In the genomic region with DNA sequence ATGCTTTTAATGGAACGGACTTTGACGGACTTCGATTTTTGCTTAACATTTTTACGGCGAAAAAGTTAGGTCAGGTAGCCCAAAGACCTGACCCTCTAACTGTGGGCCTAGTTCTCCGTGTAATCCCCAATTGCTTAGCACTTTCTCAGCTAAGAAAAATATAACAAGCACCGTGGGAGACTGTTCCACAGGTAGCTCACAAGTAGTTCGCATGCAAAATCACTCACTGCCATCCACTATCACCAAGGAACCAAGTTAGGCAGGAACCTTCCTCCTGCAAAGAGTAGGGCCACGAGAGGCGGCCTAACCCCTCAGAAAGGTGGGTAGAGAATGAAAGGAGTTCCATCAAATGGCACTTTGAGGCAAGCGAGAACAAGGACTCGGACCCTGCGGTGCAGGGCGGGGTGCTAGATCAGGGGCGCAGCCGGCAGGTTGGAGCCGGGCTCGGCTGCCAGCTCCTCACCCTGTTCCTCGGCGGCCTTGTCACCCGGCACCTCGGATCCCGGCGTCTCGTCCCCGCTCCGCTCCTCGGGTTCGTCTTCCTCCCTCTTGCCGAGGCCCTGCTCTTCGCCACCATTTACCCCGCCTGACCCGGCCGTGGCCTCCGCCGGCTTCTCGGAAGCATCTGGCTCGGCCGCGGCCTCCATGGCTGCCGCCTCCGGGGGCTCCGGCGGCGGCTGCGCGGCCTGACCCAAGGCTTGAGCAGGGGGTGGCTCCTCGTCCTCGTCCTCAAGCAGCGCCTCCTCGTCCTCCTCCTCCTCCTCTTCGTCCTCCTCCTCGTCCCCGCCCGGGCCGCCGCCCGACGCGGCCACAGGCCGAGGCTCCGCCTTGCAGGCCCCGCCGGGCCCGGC, we compare ENCODE assay signal across 8 cellular contexts. TPM values are rescaled to one million over a fixed set of nuclear protein-coding genes. Genes with fewer than 3 reads are reported as not detected.
DNase-seq lines count a peak whose midpoint lies in the region; ATAC-seq and TF ChIP-seq lines count a peak whose summit lies in the region.

No MANE protein-coding gene starts in this region.

- H3K27ac ChIP-seq in heart right ventricle (peak overlapping the region; percentile 87 to 99 (median 93)), sigmoid colon (peak overlapping the region; percentile 96 to 97 (median 96))

- H3K36me3 ChIP-seq in heart right ventricle (peaks cover 0 to 52% (median 29%) of the 10 kb centered on the region in 9 donors), sigmoid colon (peaks cover 22 to 30% (median 26%) of the 10 kb centered on the region in 4 donors)

- no peaks in the 10 kb centered on the region for H3K9me3 ChIP-seq in heart right ventricle
- H3K9me3 ChIP-seq in sigmoid colon: no peaks in the 10 kb centered on the region

- peaks cover 12 to 67% (median 49%) of the 10 kb centered on the region in 9 donors for H3K4me1 ChIP-seq in heart right ventricle
- peaks cover 0 to 61% (median 55%) of the 10 kb centered on the region in 4 donors for H3K4me1 ChIP-seq in sigmoid colon

- H3K36me3 Mint-ChIP-seq in activated T-helper 17 cell treated with anti-CD3 and anti-CD28 coated beads, Interleukin-2, amount 50 U/mL, for 72 hours (ENCODE audit: low read depth): peaks cover 93% of the 10 kb centered on the region

- TF ChIP-seq CTCF in heart right ventricle (IDR thresholded peaks at IDR 0.05) (no peak), sigmoid colon (IDR thresholded peaks at IDR 0.05) (no peak)

- no peaks in the 10 kb centered on the region for H3K9me3 Mint-ChIP-seq in activated T-helper 17 cell treated with anti-CD3 and anti-CD28 coated beads, Interleukin-2, amount 50 U/mL, for 72 hours

- H3K4me3 ChIP-seq in heart right ventricle (peak overlapping the region; percentile 63 to 98 (median 89)), sigmoid colon (peak overlapping the region; percentile 84 to 98 (median 94))

- 1% methylated on average over 63 to 65 of the region's 65 CpGs for WGBS in heart right ventricle, 2 donors
- 0 to 1% methylated on average over 65 of the region's 65 CpGs for WGBS in sigmoid colon, 2 donors

- no peaks in the 10 kb centered on the region for H3K27me3 Mint-ChIP-seq in activated T-helper 17 cell treated with anti-CD3 and anti-CD28 coated beads, Interleukin-2, amount 50 U/mL, for 72 hours

- peak overlapping the region; percentile 95 for H3K4me3 Mint-ChIP-seq in activated T-helper 17 cell treated with anti-CD3 and anti-CD28 coated beads, Interleukin-2, amount 50 U/mL, for 72 hours

- no peak for TF ChIP-seq POLR2A in GM18505 (IDR thresholded peaks at IDR 0.05; ENCODE audit: borderline replicate concordance, extremely low read depth, insufficient read depth, insufficient read length)
- TF ChIP-seq POLR2A in sigmoid colon (IDR thresholded peaks at IDR 0.05): no peak

- intact Hi-C loops in heart right ventricle (cut with DNase I) (loop anchor here in 4 of 10 donors (2.0 to 5.0 kb wide), 4 partner anchors 18 to 116 kb away; a partner anchor contains a TSS), sigmoid colon (cut with DNase I) (loop anchor here (5.0 kb wide), 3 partner anchors 46 to 106 kb away; a partner anchor contains a TSS)

- peak overlapping the region; percentile 87 for H3K27ac Mint-ChIP-seq in activated T-helper 17 cell treated with anti-CD3 and anti-CD28 coated beads, Interleukin-2, amount 50 U/mL, for 72 hours

- peak; percentile 1 for ATAC-seq in GM18505 (IDR thresholded peaks at IDR 0.05; ENCODE audit: unreplicated experiment)
- ATAC-seq in HG03025 (IDR thresholded peaks at IDR 0.05; ENCODE audit: low FRiP score, unreplicated experiment): peak; percentile 5
- peak; percentile 3 for ATAC-seq in activated T-helper 17 cell treated with anti-CD3 and anti-CD28 coated beads, Interleukin-2, amount 50 U/mL, for 72 hours (replicated peaks)
- ATAC-seq in heart right ventricle: peak in 4 of 8 donors; percentile 5 to 17 (median 10)

- no peak for DNase-seq in heart right ventricle
- DNase-seq in sigmoid colon: peak; percentile 73
- no peak for DNase-seq in amniotic stem cell (lab: John Stamatoyannopoulos, UW)
- DNase-seq in kidney tubule cell (ENCODE audit: low spot score): no peak
- DNase-seq in SHP77 treated with DMSO at 0.1 percent for 48 hours (lab: John Stamatoyannopoulos, UW): no peak

- TF ChIP-seq EP300 in sigmoid colon (IDR thresholded peaks at IDR 0.05): no peak

- H3K27me3 ChIP-seq in heart right ventricle (no peaks in the 10 kb centered on the region), sigmoid colon (no peaks in the 10 kb centered on the region)

- H3K4me1 Mint-ChIP-seq in activated T-helper 17 cell treated with anti-CD3 and anti-CD28 coated beads, Interleukin-2, amount 50 U/mL, for 72 hours: peaks cover 20% of the 10 kb centered on the region

RNA-seq across cellular contexts. Expression of a gene that starts 0.9 kb away (rescaled TPM):
- 10 to 100 TPM; 54.0 to 60.1 TPM for total RNA-seq in activated T-helper 17 cell treated with anti-CD3 and anti-CD28 coated beads, Interleukin-2, amount 50 U/mL, for 72 hours
- total RNA-seq in heart right ventricle (10 to 100 TPM; 26.9 to 40.9 (median 33.4) TPM), sigmoid colon (10 to 100 TPM; 22.9 to 30.7 (median 25.3) TPM)
- polyA plus RNA-seq in heart right ventricle (10 to 100 TPM; 21.4 to 35.3 TPM), sigmoid colon (10 to 100 TPM; 36.6 to 54.3 (median 37.5) TPM)

RNA-seq across cellular contexts. Expression of a gene that starts 1.9 kb away (rescaled TPM):
- total RNA-seq in activated T-helper 17 cell treated with anti-CD3 and anti-CD28 coated beads, Interleukin-2, amount 50 U/mL, for 72 hours: 10 to 100 TPM; 49.9 to 56.2 TPM
- total RNA-seq in heart right ventricle (10 to 100 TPM in 9 of 10 donors, 1 to 10 TPM in 1; 9.4 to 16.2 (median 12.9) TPM), sigmoid colon (10 to 100 TPM; 21.9 to 39.9 (median 24.2) TPM)
- polyA plus RNA-seq in heart right ventricle (10 to 100 TPM; 20.3 to 20.8 TPM), sigmoid colon (10 to 100 TPM; 27.6 to 30.4 (median 27.7) TPM)

RNA-seq across cellular contexts. Expression of a gene that starts 18.9 kb away (rescaled TPM):
- total RNA-seq in activated T-helper 17 cell treated with anti-CD3 and anti-CD28 coated beads, Interleukin-2, amount 50 U/mL, for 72 hours: not detected
- under 1 TPM in 4 of 10 donors, not detected in 6; 0.26 to 0.34 (median 0.31) TPM for total RNA-seq in heart right ventricle
- under 1 TPM in 1 of 2 donors, not detected in 1; 0.16 TPM for polyA plus RNA-seq in heart right ventricle
- total RNA-seq in sigmoid colon: 1 to 10 TPM in 3 of 4 donors, not detected in 1; 1.4 to 5.0 (median 2.8) TPM
- polyA plus RNA-seq in sigmoid colon: 1 to 10 TPM in 2 of 3 donors, not detected in 1; 1.2 to 2.7 TPM

RNA-seq across cellular contexts. Expression of a gene that starts 19.2 kb away (rescaled TPM):
- total RNA-seq in activated T-helper 17 cell treated with anti-CD3 and anti-CD28 coated beads, Interleukin-2, amount 50 U/mL, for 72 hours: 10 to 100 TPM; 31.1 to 39.2 TPM
- total RNA-seq in heart right ventricle: 10 to 100 TPM in 9 of 10 donors, 1 to 10 TPM in 1; 8.5 to 26.8 (median 15.7) TPM
- 10 to 100 TPM; 31.4 to 83.0 TPM for polyA plus RNA-seq in heart right ventricle
- 10 to 100 TPM; 35.5 to 69.8 (median 50.2) TPM for total RNA-seq in sigmoid colon
- 10 to 100 TPM; 18.0 to 72.3 (median 27.0) TPM for polyA plus RNA-seq in sigmoid colon

RNA-seq across cellular contexts. Expression of a gene that starts 27.6 kb away (rescaled TPM):
- 10 to 100 TPM; 12.8 to 13.9 TPM for total RNA-seq in activated T-helper 17 cell treated with anti-CD3 and anti-CD28 coated beads, Interleukin-2, amount 50 U/mL, for 72 hours
- total RNA-seq in heart right ventricle (10 to 100 TPM in 4 of 10 donors, 1 to 10 TPM in 6; 7.5 to 14.9 (median 9.6) TPM), sigmoid colon (10 to 100 TPM in 1 of 4 donors, 1 to 10 TPM in 3; 6.6 to 12.1 (median 7.7) TPM)
- polyA plus RNA-seq in heart right ventricle (1 to 10 TPM; 2.2 to 8.6 TPM), sigmoid colon (1 to 10 TPM; 1.2 to 5.0 (median 1.8) TPM)
